Comparison of ENCODE assay signal across 1 cellular context in genomic region chr1:162151900-162152829, GRCh38.
TF ChIP-seq lines count a peak whose summit lies in the region.

No MANE protein-coding gene starts in this region.

TF ChIP-seq in HepG2, 621 proteins besides CTCF, POLR2A, EP300 and RAD21 (continued from another document and continues in another):
- TF ChIP-seq ZBTB37 (CRISPR knock-in tag; IDR thresholded peaks at IDR 0.05) (peak; percentile 79), RBFOX2 (IDR thresholded peaks at IDR 0.05; ENCODE audit: low read depth, low read length) (no peak), BCL6 (CRISPR knock-in tag; IDR thresholded peaks at IDR 0.05) (peak; percentile 68), ZNF776 (CRISPR knock-in tag; IDR thresholded peaks at IDR 0.05) (0 out of 2 replicates have a peak, but pooled peaks have one; percentile 50), ZNF3 (CRISPR knock-in tag; IDR thresholded peaks at IDR 0.05) (no peak), KLF6 (CRISPR knock-in tag; IDR thresholded peaks at IDR 0.05) (peak; percentile 80; the same call in 1 of the 2 replicates), ZNF569 (CRISPR knock-in tag; IDR thresholded peaks at IDR 0.05; ENCODE audit: borderline replicate concordance) (no peak), MXD4 (CRISPR knock-in tag; IDR thresholded peaks at IDR 0.05) (0 out of 2 replicates have a peak, but pooled peaks have one; percentile 59), IKZF5 (CRISPR knock-in tag; IDR thresholded peaks at IDR 0.05) (peak; percentile 87), TMF1 (CRISPR knock-in tag; IDR thresholded peaks at IDR 0.05; ENCODE audit: low read depth) (no peak), KDM2A (CRISPR knock-in tag; IDR thresholded peaks at IDR 0.05; ENCODE audit: borderline replicate concordance, low read depth) (peak; percentile 55; the same call in 1 of the 2 replicates), ZNF773 (CRISPR knock-in tag; IDR thresholded peaks at IDR 0.05; ENCODE audit: borderline replicate concordance) (no peak), TAF15 (IDR thresholded peaks at IDR 0.05; ENCODE audit: low read depth, low read length, poor library complexity, severe bottlenecking) (no peak), ZFP82 (CRISPR knock-in tag; IDR thresholded peaks at IDR 0.05; ENCODE audit: borderline replicate concordance) (no peak), ZNF160 (CRISPR knock-in tag; IDR thresholded peaks at IDR 0.05) (no peak), HMGA1 (CRISPR knock-in tag; conservative IDR thresholded peaks at IDR 0.05) (no peak), NFYB (CRISPR knock-in tag; IDR thresholded peaks at IDR 0.05) (no peak), KLF9 (CRISPR knock-in tag; IDR thresholded peaks at IDR 0.05; ENCODE audit: low read depth) (no peak), ARNTL (CRISPR knock-in tag; IDR thresholded peaks at IDR 0.05) (no peak), ZNF292 (CRISPR knock-in tag; IDR thresholded peaks at IDR 0.05; ENCODE audit: borderline replicate concordance, low read depth) (peak; percentile 78; the same call in 1 of the 2 replicates), ZNF607 (CRISPR knock-in tag; IDR thresholded peaks at IDR 0.05; ENCODE audit: borderline replicate concordance) (0 out of 2 replicates have a peak, but pooled peaks have one; percentile 26), YEATS4 (CRISPR knock-in tag; IDR thresholded peaks at IDR 0.05; ENCODE audit: borderline replicate concordance) (no peak), KAT8 (CRISPR knock-in tag; IDR thresholded peaks at IDR 0.05) (peak; percentile 76), CCAR2 (optimal IDR thresholded peaks at IDR 0.05; ENCODE audit: low read depth, low read length) (no peak), SUZ12 (IDR thresholded peaks at IDR 0.05; ENCODE audit: low read depth, low read length) (no peak), EHMT2 (IDR thresholded peaks at IDR 0.05; ENCODE audit: borderline replicate concordance, low read depth, low read length) (no peak), NFE2 (CRISPR knock-in tag; IDR thresholded peaks at IDR 0.05) (no peak), NFRKB (IDR thresholded peaks at IDR 0.05) (no peak), ZNF775 (CRISPR knock-in tag; IDR thresholded peaks at IDR 0.05; ENCODE audit: borderline replicate concordance) (no peak), ZNF30 (CRISPR knock-in tag; IDR thresholded peaks at IDR 0.05) (no peak), SRF (IDR thresholded peaks at IDR 0.05; ENCODE audit: low read depth, low read length) (no peak), CBX5 (CRISPR knock-in tag; IDR thresholded peaks at IDR 0.05; ENCODE audit: borderline replicate concordance) (peak; percentile 87; the same call in 1 of the 2 replicates), NFKB2 (CRISPR knock-in tag; IDR thresholded peaks at IDR 0.05; ENCODE audit: borderline replicate concordance) (no peak; the same call in 1 of the 2 replicates), RARA (CRISPR knock-in tag; IDR thresholded peaks at IDR 0.05) (peak; percentile 75), ZNF878 (CRISPR knock-in tag; IDR thresholded peaks at IDR 0.05) (peak; percentile 34; the same call in 1 of the 2 replicates), ZFP1 (CRISPR knock-in tag; IDR thresholded peaks at IDR 0.05) (peak; percentile 79; the same call in 1 of the 2 replicates), E2F2 (CRISPR knock-in tag; IDR thresholded peaks at IDR 0.05; ENCODE audit: borderline replicate concordance) (no peak), ZNF549 (CRISPR knock-in tag; IDR thresholded peaks at IDR 0.05) (no peak), ZBTB7A (CRISPR knock-in tag; IDR thresholded peaks at IDR 0.05) (peak; percentile 62; the same call in 1 of the 2 replicates), ZFP36L1 (CRISPR knock-in tag; IDR thresholded peaks at IDR 0.05) (no peak), SYNCRIP (IDR thresholded peaks at IDR 0.05; ENCODE audit: insufficient read depth, low read depth, low read length) (no peak), RFXANK (CRISPR knock-in tag; IDR thresholded peaks at IDR 0.05) (no peak), ZFP90 (CRISPR knock-in tag; IDR thresholded peaks at IDR 0.05; ENCODE audit: borderline replicate concordance) (no peak), NONO (IDR thresholded peaks at IDR 0.05) (no peak), NONO (CRISPR knock-in tag; conservative IDR thresholded peaks at IDR 0.05) (peak; percentile 72), ATF1 (CRISPR knock-in tag; IDR thresholded peaks at IDR 0.05) (0 out of 2 replicates have a peak, but pooled peaks have one; percentile 15), ZNF496 (CRISPR knock-in tag; IDR thresholded peaks at IDR 0.05; ENCODE audit: insufficient replicate concordance) (no peak), ZNF709 (CRISPR knock-in tag; IDR thresholded peaks at IDR 0.05) (no peak), ZHX1 (CRISPR knock-in tag; IDR thresholded peaks at IDR 0.05; ENCODE audit: low read depth) (0 out of 2 replicates have a peak, but pooled peaks have one; percentile 75), TBP (CRISPR knock-in tag; IDR thresholded peaks at IDR 0.05) (no peak), MEIS1 (CRISPR knock-in tag; IDR thresholded peaks at IDR 0.05; ENCODE audit: borderline replicate concordance) (0 out of 2 replicates have a peak, but pooled peaks have one; percentile 73), ZNF567 (CRISPR knock-in tag; IDR thresholded peaks at IDR 0.05; ENCODE audit: borderline replicate concordance) (0 out of 2 replicates have a peak, but pooled peaks have one; percentile 83), MAFF (IDR thresholded peaks at IDR 0.05; ENCODE audit: low read depth, low read length) (0 out of 2 replicates have a peak, but pooled peaks have one; percentile 15), ZNF781 (CRISPR knock-in tag; IDR thresholded peaks at IDR 0.05; ENCODE audit: borderline replicate concordance, not compliant biosample characterization) (no peak), NCOR1 (IDR thresholded peaks at IDR 0.05; ENCODE audit: borderline replicate concordance, low read length) (no peak), ZNF263 (CRISPR knock-in tag; IDR thresholded peaks at IDR 0.05) (peak; percentile 46; the same call in 1 of the 2 replicates), TFDP2 (CRISPR knock-in tag; IDR thresholded peaks at IDR 0.05) (no peak; the same call in 1 of the 2 replicates), PITX1 (CRISPR knock-in tag; IDR thresholded peaks at IDR 0.05) (peak; percentile 69; the same call in 1 of the 2 replicates), SMC3 (IDR thresholded peaks at IDR 0.05; ENCODE audit: low read length) (peak; percentile 34; the same call in 1 of the 2 replicates)
- TF ChIP-seq, protein P1, sequence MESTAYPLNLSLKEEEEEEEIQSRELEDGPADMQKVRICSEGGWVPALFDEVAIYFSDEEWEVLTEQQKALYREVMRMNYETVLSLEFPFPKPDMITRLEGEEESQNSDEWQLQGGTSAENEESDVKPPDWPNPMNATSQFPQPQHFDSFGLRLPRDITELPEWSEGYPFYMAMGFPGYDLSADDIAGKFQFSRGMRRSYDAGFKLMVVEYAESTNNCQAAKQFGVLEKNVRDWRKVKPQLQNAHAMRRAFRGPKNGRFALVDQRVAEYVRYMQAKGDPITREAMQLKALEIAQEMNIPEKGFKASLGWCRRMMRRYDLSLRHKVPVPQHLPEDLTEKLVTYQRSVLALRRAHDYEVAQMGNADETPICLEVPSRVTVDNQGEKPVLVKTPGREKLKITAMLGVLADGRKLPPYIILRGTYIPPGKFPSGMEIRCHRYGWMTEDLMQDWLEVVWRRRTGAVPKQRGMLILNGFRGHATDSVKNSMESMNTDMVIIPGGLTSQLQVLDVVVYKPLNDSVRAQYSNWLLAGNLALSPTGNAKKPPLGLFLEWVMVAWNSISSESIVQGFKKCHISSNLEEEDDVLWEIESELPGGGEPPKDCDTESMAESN (CRISPR knock-in tag; conservative IDR thresholded peaks at IDR 0.05) = peak; percentile 45; the same call in 1 of the 2 replicates
- TF ChIP-seq, protein P2, sequence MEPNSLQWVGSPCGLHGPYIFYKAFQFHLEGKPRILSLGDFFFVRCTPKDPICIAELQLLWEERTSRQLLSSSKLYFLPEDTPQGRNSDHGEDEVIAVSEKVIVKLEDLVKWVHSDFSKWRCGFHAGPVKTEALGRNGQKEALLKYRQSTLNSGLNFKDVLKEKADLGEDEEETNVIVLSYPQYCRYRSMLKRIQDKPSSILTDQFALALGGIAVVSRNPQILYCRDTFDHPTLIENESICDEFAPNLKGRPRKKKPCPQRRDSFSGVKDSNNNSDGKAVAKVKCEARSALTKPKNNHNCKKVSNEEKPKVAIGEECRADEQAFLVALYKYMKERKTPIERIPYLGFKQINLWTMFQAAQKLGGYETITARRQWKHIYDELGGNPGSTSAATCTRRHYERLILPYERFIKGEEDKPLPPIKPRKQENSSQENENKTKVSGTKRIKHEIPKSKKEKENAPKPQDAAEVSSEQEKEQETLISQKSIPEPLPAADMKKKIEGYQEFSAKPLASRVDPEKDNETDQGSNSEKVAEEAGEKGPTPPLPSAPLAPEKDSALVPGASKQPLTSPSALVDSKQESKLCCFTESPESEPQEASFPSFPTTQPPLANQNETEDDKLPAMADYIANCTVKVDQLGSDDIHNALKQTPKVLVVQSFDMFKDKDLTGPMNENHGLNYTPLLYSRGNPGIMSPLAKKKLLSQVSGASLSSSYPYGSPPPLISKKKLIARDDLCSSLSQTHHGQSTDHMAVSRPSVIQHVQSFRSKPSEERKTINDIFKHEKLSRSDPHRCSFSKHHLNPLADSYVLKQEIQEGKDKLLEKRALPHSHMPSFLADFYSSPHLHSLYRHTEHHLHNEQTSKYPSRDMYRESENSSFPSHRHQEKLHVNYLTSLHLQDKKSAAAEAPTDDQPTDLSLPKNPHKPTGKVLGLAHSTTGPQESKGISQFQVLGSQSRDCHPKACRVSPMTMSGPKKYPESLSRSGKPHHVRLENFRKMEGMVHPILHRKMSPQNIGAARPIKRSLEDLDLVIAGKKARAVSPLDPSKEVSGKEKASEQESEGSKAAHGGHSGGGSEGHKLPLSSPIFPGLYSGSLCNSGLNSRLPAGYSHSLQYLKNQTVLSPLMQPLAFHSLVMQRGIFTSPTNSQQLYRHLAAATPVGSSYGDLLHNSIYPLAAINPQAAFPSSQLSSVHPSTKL (CRISPR knock-in tag; IDR thresholded peaks at IDR 0.05) = peak; percentile 93
- TF ChIP-seq, protein P3, sequence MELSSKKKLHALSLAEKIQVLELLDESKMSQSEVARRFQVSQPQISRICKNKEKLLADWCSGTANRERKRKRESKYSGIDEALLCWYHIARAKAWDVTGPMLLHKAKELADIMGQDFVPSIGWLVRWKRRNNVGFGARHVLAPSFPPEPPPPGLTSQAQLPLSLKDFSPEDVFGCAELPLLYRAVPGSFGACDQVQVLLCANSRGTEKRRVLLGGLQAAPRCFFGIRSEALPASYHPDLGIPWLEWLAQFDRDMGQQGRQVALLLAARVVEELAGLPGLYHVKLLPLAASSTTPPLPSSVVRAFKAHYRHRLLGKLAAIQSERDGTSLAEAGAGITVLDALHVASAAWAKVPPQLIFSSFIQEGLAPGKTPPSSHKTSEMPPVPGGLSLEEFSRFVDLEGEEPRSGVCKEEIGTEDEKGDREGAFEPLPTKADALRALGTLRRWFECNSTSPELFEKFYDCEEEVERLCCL (CRISPR knock-in tag; IDR thresholded peaks at IDR 0.05; ENCODE audit: borderline replicate concordance) = no peak
